Comparison of ENCODE assay signal across 30 cellular contexts in the genomic region with DNA sequence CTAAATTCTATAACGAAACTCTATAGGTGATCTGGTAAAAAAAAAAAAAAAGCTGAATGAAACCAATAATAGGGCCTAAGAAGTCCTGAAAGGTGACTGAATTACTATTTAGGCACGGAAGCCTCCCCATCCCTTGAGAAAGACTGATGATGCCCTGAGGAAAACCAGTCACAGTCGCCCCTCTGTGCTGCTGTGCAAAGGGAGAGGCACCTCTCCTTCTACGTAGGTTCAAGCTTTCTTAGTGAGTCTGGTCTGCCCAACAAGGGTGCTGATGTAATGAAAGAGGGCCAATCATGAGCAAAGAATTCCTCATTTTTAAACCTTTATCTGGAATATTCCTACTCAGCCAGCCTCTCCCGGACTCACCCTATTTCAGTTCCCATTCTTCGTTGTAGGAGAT.
"Had no signal": no experiment of that assay in that cellular context is flagged by ENCODE, and none has a peak within 500 bp of the region (broad histone marks: within the 10 kb centered on the region; RNA-seq: fewer than 3 reads in every experiment).

No MANE protein-coding gene starts in this region.

- DNase-seq: naive thymus-derived CD4-positive, alpha-beta T cell; natural killer cell; nucleus accumbens; pancreas; psoas muscle; right lobe of liver; sigmoid colon; spleen; stimulated activated CD4-positive, alpha-beta T cell treated with anti-CD3 and anti-CD28 coated beads, Interleukin-12 subunit alpha, Interleukin-12 subunit beta, amount 100 ng/mL, for 4 hours; stimulated activated CD4-positive, alpha-beta T cell treated with anti-CD3 and anti-CD28 coated beads, Interleukin-1b, Interleukin-23, amount 100 ng/mL, for 48 hours; stimulated activated CD4-positive, alpha-beta T cell treated with anti-CD3 and anti-CD28 coated beads, Interleukin-4, amount 100 ng/mL, for 1 hour; stimulated activated CD4-positive, alpha-beta T cell treated with anti-CD3 and anti-CD28 coated beads, Interleukin-4, amount 100 ng/mL, for 4 hours; stimulated activated CD8-positive, alpha-beta memory T cell treated with anti-CD3 and anti-CD28 coated beads, Interleukin-4, amount 100 ng/mL, for 48 hours; stimulated activated naive CD4-positive, alpha-beta T cell; stimulated activated naive CD8-positive, alpha-beta T cell treated with anti-CD3 and anti-CD28 coated beads, Interleukin-15, amount 100 ng/mL, for 72 hours; stimulated activated naive CD8-positive, alpha-beta T cell treated with anti-CD3 and anti-CD28 coated beads, Interleukin-15, Interleukin-2, amounts not matched to agents 100 U/mL and 50 U/mL, for 24 hours; testis; tibial artery; transverse colon; upper lobe of right lung; uterus had no signal

- H3K27ac Mint-ChIP-seq: natural killer cell; nephron; neural progenitor cell; stimulated activated memory B cell treated with anti-CD40 and anti-IgM and Interleukin-4, amounts not matched to agents 10 μg/mL and 1 μg/mL and 100 μg/mL, for 72 hours; stimulated activated naive CD8-positive, alpha-beta T cell treated with anti-CD3 and anti-CD28 coated beads, Interleukin-15, amount 100 ng/mL, for 72 hours; type B pancreatic cell had no signal

- ATAC-seq: naive thymus-derived CD4-positive, alpha-beta T cell; natural killer cell; pancreas; psoas muscle; right cardiac atrium; right lobe of liver; stimulated activated memory B cell treated with anti-CD40 and anti-IgM and Interleukin-4, amounts not matched to agents 10 μg/mL and 1 μg/mL and 100 μg/mL, for 72 hours; stimulated activated naive CD8-positive, alpha-beta T cell treated with anti-CD3 and anti-CD28 coated beads, Interleukin-15, amount 100 ng/mL, for 72 hours; stimulated activated naive CD8-positive, alpha-beta T cell treated with anti-CD3 and anti-CD28 coated beads, Interleukin-15, Interleukin-2, amounts not matched to agents 100 U/mL and 50 U/mL, for 24 hours; upper lobe of right lung had no signal

- H3K36me3 ChIP-seq: uterus had no signal

- H3K4me3 Mint-ChIP-seq: naive thymus-derived CD4-positive, alpha-beta T cell; natural killer cell; nephron; neural progenitor cell; stimulated activated memory B cell treated with anti-CD40 and anti-IgM and Interleukin-4, amounts not matched to agents 10 μg/mL and 1 μg/mL and 100 μg/mL, for 72 hours; stimulated activated naive CD8-positive, alpha-beta T cell treated with anti-CD3 and anti-CD28 coated beads, Interleukin-15, amount 100 ng/mL, for 72 hours; type B pancreatic cell had no signal

- H3K27me3 ChIP-seq: neural progenitor cell, neutrophil, pancreas, right lobe of liver, sigmoid colon, spleen, suprapubic skin, testis, tibial artery, transverse colon, upper lobe of right lung, uterus had no signal

- H3K4me1 ChIP-seq: neural progenitor cell, pancreas, psoas muscle, right lobe of liver, sigmoid colon, spleen, suprapubic skin, testis, tibial artery, upper lobe of right lung, uterus had no signal

- H3K27ac ChIP-seq: neural progenitor cell, neutrophil, pancreas, psoas muscle, right lobe of liver, sigmoid colon, skin epidermis, spleen, suprapubic skin, testis, tibial artery, transverse colon, upper lobe of right lung, uterus had no signal

- H3K9ac ChIP-seq: neural progenitor cell had no signal

- H3K4me3 ChIP-seq: neural progenitor cell, pancreas, psoas muscle, right lobe of liver, sigmoid colon, skin epidermis, smooth muscle cell, spleen, suprapubic skin, testis, tibial artery, transverse colon, upper lobe of right lung, uterus had no signal

- H3K4me1 Mint-ChIP-seq: nephron; neural progenitor cell; stimulated activated memory B cell treated with anti-CD40 and anti-IgM and Interleukin-4, amounts not matched to agents 10 μg/mL and 1 μg/mL and 100 μg/mL, for 72 hours; stimulated activated naive CD8-positive, alpha-beta T cell treated with anti-CD3 and anti-CD28 coated beads, Interleukin-15, amount 100 ng/mL, for 72 hours had no signal

- H3K9me3 ChIP-seq: neutrophil, pancreas, psoas muscle, right lobe of liver, sigmoid colon, spleen, suprapubic skin, testis, tibial artery, transverse colon, upper lobe of right lung, uterus had no signal

- H3K27me3 Mint-ChIP-seq: naive thymus-derived CD4-positive, alpha-beta T cell; stimulated activated memory B cell treated with anti-CD40 and anti-IgM and Interleukin-4, amounts not matched to agents 10 μg/mL and 1 μg/mL and 100 μg/mL, for 72 hours; stimulated activated naive CD8-positive, alpha-beta T cell treated with anti-CD3 and anti-CD28 coated beads, Interleukin-15, amount 100 ng/mL, for 72 hours; type B pancreatic cell had no signal

- H3K9me3 Mint-ChIP-seq: naive thymus-derived CD4-positive, alpha-beta T cell; natural killer cell; nephron; neural progenitor cell; stimulated activated memory B cell treated with anti-CD40 and anti-IgM and Interleukin-4, amounts not matched to agents 10 μg/mL and 1 μg/mL and 100 μg/mL, for 72 hours; stimulated activated naive CD8-positive, alpha-beta T cell treated with anti-CD3 and anti-CD28 coated beads, Interleukin-15, amount 100 ng/mL, for 72 hours; type B pancreatic cell had no signal
